ENCODE assay signal across 25 cellular contexts in the genomic region with DNA sequence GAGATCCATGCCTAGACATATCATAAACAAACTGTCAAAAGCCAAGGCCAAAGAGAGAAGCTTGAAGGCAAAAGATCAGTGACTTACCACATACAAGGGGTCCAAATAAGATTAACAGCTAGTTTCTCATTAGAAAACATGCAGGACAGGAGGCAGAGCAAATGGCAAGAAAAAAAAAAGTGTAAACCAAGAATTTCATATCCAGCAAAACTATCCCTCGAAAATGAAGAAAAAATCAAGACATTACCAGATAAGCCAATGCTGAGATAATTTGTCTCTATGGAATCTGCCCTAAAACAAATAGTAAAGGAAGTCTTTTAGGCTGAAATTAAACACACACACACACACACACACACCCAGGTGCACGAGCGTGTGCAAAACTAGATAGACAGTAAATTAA.
DNase-seq lines count a peak whose midpoint lies in the region; ATAC-seq, FAIRE-seq and TF ChIP-seq lines count a peak whose summit lies in the region.
"Had no signal": no experiment of that assay in that cellular context is flagged by ENCODE, and none has a peak within 500 bp of the region (broad histone marks: within the 10 kb centered on the region; RNA-seq: fewer than 3 reads in every experiment).

No MANE protein-coding gene starts in this region.

- no peaks in the 10 kb centered on the region for H3K36me3 Mint-ChIP-seq in CD14-positive monocyte
- H3K36me3 Mint-ChIP-seq: CD4-positive, CD25-positive, alpha-beta regulatory T cell; CD8-positive, alpha-beta memory T cell had no signal

- DNase-seq in HepG2 (ENCODE audit: low spot score) (no peak), right lobe of liver (no peak), adipocyte (ENCODE audit: low read depth) (no peak), mesendoderm (peak; percentile 15), GM10266 (ENCODE audit: extremely low spot score) (no peak), CD14-positive monocyte (ENCODE audit: low spot score) (no peak)
- DNase-seq: AML-193; CD4-positive, alpha-beta memory T cell; CD4-positive, CD25-positive, alpha-beta regulatory T cell; CD8-positive, alpha-beta memory T cell; COR-L47; DMS 273 treated with DMSO at 0.1 percent for 48 hours; DMS153; DMS53; DMS79; DND-41; EL; GDM1 had no signal

- no peak overlapping the region for H4K8ac ChIP-seq in mesendoderm (ENCODE audit: low read depth, low read length)

- H2BK5ac ChIP-seq in mesendoderm (ENCODE audit: low read length) = no peak overlapping the region

- POLR2A ChIA-PET in HepG2 (lab: Yijun Ruan, JAX) = no interaction called here

- intact Hi-C loops in HepG2 (cut with micrococcal nuclease; ENCODE audit: unreplicated experiment) (no loop called here), right lobe of liver (cut with DNase I) (no loop called here), CD14-positive monocyte (cut with micrococcal nuclease) (no loop called here)

- H2BK120ac ChIP-seq in mesendoderm (ENCODE audit: low read depth, low read length) = no peak overlapping the region

- no peak for TF ChIP-seq CTCF in HepG2 (CRISPR knock-in tag; IDR thresholded peaks at IDR 0.05)
- no peak for TF ChIP-seq CTCF in right lobe of liver (IDR thresholded peaks at IDR 0.05)
- TF ChIP-seq CTCF in GM10266 (IDR thresholded peaks at IDR 0.05; ENCODE audit: control insufficient read depth, insufficient read depth, low read depth, missing control alignments) = no peak
- no peak for TF ChIP-seq CTCF in CD14-positive monocyte (IDR thresholded peaks at IDR 0.05)

- H3K23ac ChIP-seq in mesendoderm (ENCODE audit: low read length) = no peak overlapping the region

- WGBS in HepG2 (ENCODE audit: low lambda C conversion rate) = 4% methylated on average over 3 of the region's 3 CpGs
- WGBS in right lobe of liver (ENCODE audit: insufficient coverage, low coverage, low lambda C conversion rate, missing lambda C conversion rate) = 61% methylated on average over 3 of the region's 3 CpGs
- no CpG with 5 or more reads among the region's 3 CpGs for WGBS in mesendoderm (ENCODE audit: extremely low coverage, insufficient coverage, low lambda C conversion rate)

- TF ChIP-seq POLR2A in HepG2 (IDR thresholded peaks at IDR 0.05; ENCODE audit: insufficient read depth in 1 of 2, low read depth in 2 of 2, low read length in 2 of 2) (no peak), right lobe of liver (IDR thresholded peaks at IDR 0.05) (no peak)

- H3K4me1 Mint-ChIP-seq in CD14-positive monocyte = no peaks in the 10 kb centered on the region
- H3K4me1 Mint-ChIP-seq: B cell; CD4-positive, CD25-positive, alpha-beta regulatory T cell; CD8-positive, alpha-beta memory T cell had no signal

- no peak overlapping the region for H2AK5ac ChIP-seq in mesendoderm (ENCODE audit: low read length)

- no peaks in the 10 kb centered on the region for H3K79me2 ChIP-seq in HepG2 (ENCODE audit: insufficient read depth, low read length)
- H3K79me2 ChIP-seq in mesendoderm (ENCODE audit: control insufficient read depth, insufficient read depth, low read length) = no peaks in the 10 kb centered on the region

- H3K4me1 ChIP-seq in HepG2 (ENCODE audit: insufficient read depth, low read length) (no peaks in the 10 kb centered on the region), right lobe of liver (no peaks in the 10 kb centered on the region), adipocyte (ENCODE audit: control insufficient read depth, insufficient read depth, low read length) (peaks cover 2% of the 10 kb centered on the region), mesendoderm (ENCODE audit: control insufficient read depth, low read depth, low read length) (no peaks in the 10 kb centered on the region)
- H3K4me1 ChIP-seq: A549; BLaER1 treated with 17β-estradiol and CSF1 and Interleukin-3, amounts not matched to agents 10 nM and 100 nM had no signal

- H3K9me3 Mint-ChIP-seq in CD14-positive monocyte = peaks cover 6 to 25% (median 15%) of the 10 kb centered on the region in 7 donors

- no peak overlapping the region for H2AFZ ChIP-seq in HepG2 (ENCODE audit: low read length)

- H3K27me3 Mint-ChIP-seq in CD14-positive monocyte (ENCODE audit: low read depth in 3 of 3) = peaks cover 0 to 1% (median 1%) of the 10 kb centered on the region in 3 donors

- H3K27ac Mint-ChIP-seq in CD14-positive monocyte = no peak overlapping the region
- H3K27ac Mint-ChIP-seq: B cell; CD4-positive, alpha-beta memory T cell; CD4-positive, CD25-positive, alpha-beta regulatory T cell; CD8-positive, alpha-beta memory T cell had no signal

- TF ChIP-seq EP300 in HepG2 (IDR thresholded peaks at IDR 0.05; ENCODE audit: low read depth in 2 of 2, low read length in 2 of 2) = no peak
- no peak for TF ChIP-seq EP300 in HepG2 (CRISPR knock-in tag; IDR thresholded peaks at IDR 0.05; ENCODE audit: borderline replicate concordance)

- no peaks in the 10 kb centered on the region for H4K20me1 ChIP-seq in HepG2 (ENCODE audit: insufficient read depth, low read length)
- H4K20me1 ChIP-seq: BLaER1 treated with 17β-estradiol and CSF1 and Interleukin-3, amounts not matched to agents 10 nM and 100 nM had no signal

- no peak overlapping the region for H3K9ac ChIP-seq in HepG2 (ENCODE audit: insufficient read depth, low read depth, low read length)
- no peak overlapping the region for H3K9ac ChIP-seq in adipocyte (ENCODE audit: low read length)
- H3K9ac ChIP-seq in mesendoderm (ENCODE audit: low read length) = no peak overlapping the region
- H3K9ac ChIP-seq: BLaER1 treated with 17β-estradiol and CSF1 and Interleukin-3, amounts not matched to agents 10 nM and 100 nM had no signal

- H2BK15ac ChIP-seq in mesendoderm (replicated peaks; ENCODE audit: low read depth) = no peak overlapping the region

- no peak overlapping the region for H3K18ac ChIP-seq in mesendoderm (ENCODE audit: low read length)

- H3K79me1 ChIP-seq in mesendoderm (ENCODE audit: low read length) = no peaks in the 10 kb centered on the region

- no peak overlapping the region for H3K4me2 ChIP-seq in HepG2 (ENCODE audit: low read depth, low read length)
- H3K4me2 ChIP-seq in mesendoderm (ENCODE audit: low read length) = no peak overlapping the region
- H3K4me2 ChIP-seq: A549; BLaER1 treated with 17β-estradiol and CSF1 and Interleukin-3, amounts not matched to agents 10 nM and 100 nM had no signal

- TF ChIP-seq RAD21 in HepG2 (CRISPR knock-in tag; IDR thresholded peaks at IDR 0.05) = no peak

- ATAC-seq in HepG2 (no peak), right lobe of liver (no peak)
- ATAC-seq: A549 had no signal

- H3K27ac ChIP-seq in HepG2 (ENCODE audit: extremely low read length, insufficient read depth, low read length) = no peak overlapping the region
- H3K27ac ChIP-seq in right lobe of liver = no peak overlapping the region
- no peak overlapping the region for H3K27ac ChIP-seq in mesendoderm (ENCODE audit: low read depth, low read length)
- H3K27ac ChIP-seq: 22Rv1; A549; BLaER1 treated with 17β-estradiol and CSF1 and Interleukin-3, amounts not matched to agents 10 nM and 100 nM; C4-2B had no signal

- H3K36me3 ChIP-seq in HepG2 (replicated peaks in 1 of 2; ENCODE audit: control insufficient read depth in 1 of 2, insufficient read depth in 2 of 2, low read length in 2 of 2) (no peaks in the 10 kb centered on the region), right lobe of liver (no peaks in the 10 kb centered on the region), adipocyte (ENCODE audit: control insufficient read depth, insufficient read depth, low read length, severe bottlenecking) (no peaks in the 10 kb centered on the region), mesendoderm (ENCODE audit: control insufficient read depth, insufficient read depth, low read length) (no peaks in the 10 kb centered on the region)
- H3K36me3 ChIP-seq: BLaER1 treated with 17β-estradiol and CSF1 and Interleukin-3, amounts not matched to agents 10 nM and 100 nM had no signal

- BruUV-seq in HepG2 (replicated peaks; lab: Mats Ljungman, UMichigan) = no TSS peak

- H3K4me3 ChIP-seq in HepG2 (replicated peaks in 1 of 3; ENCODE audit: insufficient read depth in 1 of 3, low read depth in 2 of 3, low read length in 3 of 3) (no peak overlapping the region), right lobe of liver (no peak overlapping the region), adipocyte (ENCODE audit: low read length) (peak overlapping the region; percentile 27), mesendoderm (ENCODE audit: low read length) (no peak overlapping the region)
- H3K4me3 ChIP-seq: A549; BLaER1 treated with 17β-estradiol and CSF1 and Interleukin-3, amounts not matched to agents 10 nM and 100 nM had no signal

- no peak overlapping the region for H4K5ac ChIP-seq in mesendoderm (ENCODE audit: low read length)

- in situ Hi-C loops in HepG2 (cut with HindIII; ENCODE audit: extremely low pct_ligation_motif_present, low pct_unique_long_range_greater_than_20kb) = no loop called here

- CTCF ChIA-PET in HepG2 (lab: Yijun Ruan, JAX; ENCODE audit: low intra/inter-chr PET ratio, low total read pairs) = no interaction called here

- FAIRE-seq in HepG2 (lab: Jason Lieb, UNC) = no peak
- FAIRE-seq: GM12891, GM19239 had no signal

- no peak overlapping the region for H3K4me3 Mint-ChIP-seq in CD14-positive monocyte
- H3K4me3 Mint-ChIP-seq: B cell; CD4-positive, alpha-beta memory T cell; CD4-positive, CD25-positive, alpha-beta regulatory T cell; CD8-positive, alpha-beta memory T cell had no signal

- H3K9me3 ChIP-seq in HepG2 (ENCODE audit: low read length) (peaks cover 20% of the 10 kb centered on the region), right lobe of liver (peaks cover 0 to 8% (median 0%) of the 10 kb centered on the region in 4 donors), adipocyte (ENCODE audit: control insufficient read depth, low read length) (peaks cover 23% of the 10 kb centered on the region)

- H3K27me3 ChIP-seq in HepG2 (ENCODE audit: control insufficient read depth in 1 of 2, insufficient read depth in 2 of 2, low read length in 2 of 2) = peaks cover 0 to 3% of the 10 kb centered on the region in 2 experiments; a peak in 1 of 5 replicates
- H3K27me3 ChIP-seq in right lobe of liver = no peaks in the 10 kb centered on the region
- no peaks in the 10 kb centered on the region for H3K27me3 ChIP-seq in adipocyte (replicated peaks; ENCODE audit: control insufficient read depth, insufficient read depth, low read length)
- no peaks in the 10 kb centered on the region for H3K27me3 ChIP-seq in mesendoderm (ENCODE audit: insufficient read depth, low read length, poor library complexity)
- H3K27me3 ChIP-seq: BLaER1 treated with 17β-estradiol and CSF1 and Interleukin-3, amounts not matched to agents 10 nM and 100 nM had no signal

- no peak overlapping the region for H3K56ac ChIP-seq in mesendoderm (ENCODE audit: low read length)

- no peak overlapping the region for H3K4ac ChIP-seq in mesendoderm (ENCODE audit: low read depth, low read length)

TF ChIP-seq in HepG2, 621 proteins besides CTCF, POLR2A, EP300 and RAD21:
- TF ChIP-seq JDP2 (CRISPR knock-in tag; IDR thresholded peaks at IDR 0.05; ENCODE audit: borderline replicate concordance) = no peak
- TF ChIP-seq ZFP1 (CRISPR knock-in tag; IDR thresholded peaks at IDR 0.05) = peak; percentile 71; the same call in 1 of the 2 replicates
